Comparison of ENCODE assay signal across 25 cellular contexts in the genomic region with DNA sequence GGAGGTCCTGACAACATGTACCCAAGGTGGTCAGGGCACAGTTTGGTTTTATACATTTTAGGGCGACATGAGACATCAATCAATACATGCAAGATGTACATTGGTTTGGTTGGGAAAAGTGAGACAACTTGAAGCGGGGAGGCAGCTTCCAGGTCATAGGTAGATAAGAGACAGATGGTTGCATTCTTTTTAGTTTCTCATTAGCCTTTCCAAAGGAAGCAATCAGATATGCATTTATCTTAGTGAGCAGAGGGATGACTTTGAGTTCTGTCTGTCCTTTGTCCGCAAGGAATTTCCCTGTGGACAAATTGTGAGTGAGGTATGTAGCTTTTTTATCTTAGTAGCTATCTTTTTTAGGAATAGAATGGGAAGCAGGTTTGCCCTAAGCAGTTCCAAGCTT. TPM values are rescaled to one million over a fixed set of nuclear protein-coding genes. Genes with fewer than 3 reads are reported as not detected.
DNase-seq lines count a peak whose midpoint lies in the region; ATAC-seq, FAIRE-seq and TF ChIP-seq lines count a peak whose summit lies in the region.
"Had no signal": no experiment of that assay in that cellular context is flagged by ENCODE, and none has a peak within 500 bp of the region (broad histone marks: within the 10 kb centered on the region; RNA-seq: fewer than 3 reads in every experiment).

No MANE protein-coding gene starts in this region.

- WGBS in K562 (ENCODE audit: insufficient coverage, low coverage, missing lambda C conversion rate), result 20% methylated on average over 3 of the region's 3 CpGs

- H3K9ac ChIP-seq in K562 (ENCODE audit: insufficient read depth in 1 of 2, low read depth in 2 of 2, low read length in 2 of 2) (no peak overlapping the region), PC-3 (ENCODE audit: low read length) (no peak overlapping the region)
- H3K9ac ChIP-seq: BLaER1 treated with 17β-estradiol and CSF1 and Interleukin-3, amounts not matched to agents 10 nM and 100 nM had no signal

- in situ Hi-C loops in K562 (cut with MboI), result no loop called here

- POLR2A ChIA-PET in Caco-2 (lab: Charles Lee) (no interaction called here), K562 (lab: Yijun Ruan, JAX) (interaction anchor here (1.2 to 7.6 kb wide), 2 partner anchors 10 to 11 kb away, joined by 4 to 36 read pairs; a partner anchor contains a TSS), PC-3 (lab: Charles Lee; ENCODE audit: unreplicated experiment) (no interaction called here)

- no peaks in the 10 kb centered on the region for H4K20me1 ChIP-seq in K562 (replicated peaks; ENCODE audit: control insufficient read depth, insufficient read depth, low read length)
- no peaks in the 10 kb centered on the region for H4K20me1 ChIP-seq in PC-3 (ENCODE audit: low read length)
- H4K20me1 ChIP-seq: BLaER1 treated with 17β-estradiol and CSF1 and Interleukin-3, amounts not matched to agents 10 nM and 100 nM had no signal

- intact Hi-C loops in Caco-2 (cut with micrococcal nuclease; ENCODE audit: unreplicated experiment), result no loop called here
- intact Hi-C loops in K562 (cut with micrococcal nuclease), result no loop called here
- intact Hi-C loops in dendritic cell treated with granulocyte-macrophage colony-stimulating factor and Interleukin-4, amounts not matched to agents 40 ng/mL and 50 ng/mL, for 4 days (cut with micrococcal nuclease), result no loop called here
- intact Hi-C loops in activated CD4-positive, alpha-beta T cell treated with anti-CD3 and anti-CD28 coated beads, Interleukin-2, amount 10 ng/mL, durations not matched to agents 24 days and 14 days (cut with micrococcal nuclease), result no loop called here
- intact Hi-C loops in PC-3 (cut with micrococcal nuclease), result no loop called here

- H3K4me3 Mint-ChIP-seq in Caco-2 (ENCODE audit: unreplicated experiment) (no peak overlapping the region), nephron progenitor cell (no peak overlapping the region), mesothelial cell of epicardium (no peak overlapping the region)
- H3K4me3 Mint-ChIP-seq in dendritic cell treated with granulocyte-macrophage colony-stimulating factor and Interleukin-4, amounts not matched to agents 40 ng/mL and 50 ng/mL, for 4 days, result no peak overlapping the region
- no peak overlapping the region for H3K4me3 Mint-ChIP-seq in activated CD4-positive, alpha-beta T cell treated with anti-CD3 and anti-CD28 coated beads, Interleukin-2, amount 10 ng/mL, durations not matched to agents 24 days and 14 days
- H3K4me3 Mint-ChIP-seq: B cell; CD4-positive, alpha-beta T cell; CD8-positive, alpha-beta T cell had no signal

- BruUV-seq in Caco-2 (replicated peaks; lab: Mats Ljungman, UMichigan) (no TSS peak), K562 (replicated peaks; lab: Mats Ljungman, UMichigan) (no TSS peak), PC-3 (replicated peaks; lab: Mats Ljungman, UMichigan) (no TSS peak)

- no peaks in the 10 kb centered on the region for H3K36me3 ChIP-seq in Caco-2 (ENCODE audit: control insufficient read depth, insufficient read depth, low read length)
- H3K36me3 ChIP-seq in K562 (ENCODE audit: control insufficient read depth, insufficient read depth, low read length), result no peaks in the 10 kb centered on the region
- H3K36me3 ChIP-seq in PC-3 (ENCODE audit: low read depth, low read length), result no peaks in the 10 kb centered on the region
- H3K36me3 ChIP-seq: BLaER1 treated with 17β-estradiol and CSF1 and Interleukin-3, amounts not matched to agents 10 nM and 100 nM had no signal

- H3K27me3 Mint-ChIP-seq in Caco-2 (ENCODE audit: insufficient read depth, unreplicated experiment) (no peaks in the 10 kb centered on the region), nephron progenitor cell (ENCODE audit: low read depth, poor library complexity) (peaks cover 2% of the 10 kb centered on the region), mesothelial cell of epicardium (ENCODE audit: low read depth) (no peaks in the 10 kb centered on the region)
- no peaks in the 10 kb centered on the region for H3K27me3 Mint-ChIP-seq in dendritic cell treated with granulocyte-macrophage colony-stimulating factor and Interleukin-4, amounts not matched to agents 40 ng/mL and 50 ng/mL, for 4 days
- H3K27me3 Mint-ChIP-seq in activated CD4-positive, alpha-beta T cell treated with anti-CD3 and anti-CD28 coated beads, Interleukin-2, amount 10 ng/mL, durations not matched to agents 24 days and 14 days, result peaks cover 6% of the 10 kb centered on the region
- H3K27me3 Mint-ChIP-seq: B cell; CD4-positive, alpha-beta T cell had no signal

- TF ChIP-seq CTCF in Caco-2 (IDR thresholded peaks at IDR 0.05; ENCODE audit: insufficient read depth in 1 of 2, low read depth in 1 of 2, low read length in 1 of 2, severe bottlenecking in 1 of 2, unreplicated experiment in 1 of 2) (no peak), K562 (IDR thresholded peaks at IDR 0.05 in 2 of 3, conservative IDR thresholded peaks at IDR 0.05 in 1 of 3; ENCODE audit: insufficient read depth in 2 of 3, low read depth in 1 of 3, low read length in 3 of 3) (no peak), nephron progenitor cell (IDR thresholded peaks at IDR 0.05) (no peak), mesothelial cell of epicardium (IDR thresholded peaks at IDR 0.05; ENCODE audit: unreplicated experiment) (no peak), PC-3 (conservative IDR thresholded peaks at IDR 0.05; ENCODE audit: low read depth, low read length) (no peak)

- TF ChIP-seq POLR2A in K562 (conservative IDR thresholded peaks at IDR 0.05), result no peak

- TF ChIP-seq EP300 in K562 (IDR thresholded peaks at IDR 0.05; ENCODE audit: low read length), result peak; percentile 57

- peak overlapping the region; percentile 29; the same call in 1 of the 3 replicates for H3K27ac ChIP-seq in K562 (ENCODE audit: extremely low read depth, low read depth, low read length)
- H3K27ac ChIP-seq in PC-3 (ENCODE audit: low read length), result no peak overlapping the region
- H3K27ac ChIP-seq: 22Rv1; A549; BLaER1 treated with 17β-estradiol and CSF1 and Interleukin-3, amounts not matched to agents 10 nM and 100 nM; C4-2B had no signal

- DNase-seq in Caco-2 (no peak), K562 (ENCODE audit: extremely low read depth in 1 of 4, low spot score in 3 of 4) (no peak), nephron progenitor cell (no peak), activated gamma-delta T cell (lab: John Stamatoyannopoulos, UW) (no peak), mesothelial cell of epicardium (ENCODE audit: low spot score in 2 of 2, unreplicated experiment in 2 of 2) (no peak), PC-3 (no peak)
- no peak for DNase-seq in activated CD4-positive, alpha-beta T cell treated with anti-CD3 and anti-CD28 coated beads, Interleukin-2, amount 10 ng/mL, durations not matched to agents 24 days and 14 days
- DNase-seq: AML-193; CD4-positive, alpha-beta T cell; CD8-positive, alpha-beta T cell; DMS 273 treated with DMSO at 0.1 percent for 48 hours; DMS153; DMS79; DND-41; EL; GDM1 had no signal

- no peaks in the 10 kb centered on the region for H3F3A ChIP-seq in PC-3 (ENCODE audit: low read length, unreplicated experiment)

- ATAC-seq in K562 (no peak), PC-3 (no peak)
- ATAC-seq: A549; CD8-positive, alpha-beta T cell; GM12878 had no signal

- CTCF ChIA-PET in Caco-2 (lab: Charles Lee) (no interaction called here), K562 (lab: Yijun Ruan, JAX; ENCODE audit: low intra/inter-chr PET ratio) (interaction anchor here (0.7 kb wide), 1 partner anchor 66 kb away, joined by 3 read pairs; no protein-coding TSS in a partner anchor), PC-3 (lab: Charles Lee) (no interaction called here)

- H3K4me1 Mint-ChIP-seq in Caco-2 (ENCODE audit: low read depth, unreplicated experiment) (peaks cover 14% of the 10 kb centered on the region), nephron progenitor cell (peaks cover 7% of the 10 kb centered on the region), mesothelial cell of epicardium (peaks cover 5% of the 10 kb centered on the region)
- peaks cover 22% of the 10 kb centered on the region for H3K4me1 Mint-ChIP-seq in dendritic cell treated with granulocyte-macrophage colony-stimulating factor and Interleukin-4, amounts not matched to agents 40 ng/mL and 50 ng/mL, for 4 days (ENCODE audit: low read depth)
- no peaks in the 10 kb centered on the region for H3K4me1 Mint-ChIP-seq in activated CD4-positive, alpha-beta T cell treated with anti-CD3 and anti-CD28 coated beads, Interleukin-2, amount 10 ng/mL, durations not matched to agents 24 days and 14 days
- H3K4me1 Mint-ChIP-seq: B cell had no signal

- peak overlapping the region; percentile 76; the same call in 1 of the 2 replicates for H2AFZ ChIP-seq in K562 (ENCODE audit: low read depth, low read length)
- no peak overlapping the region for H2AFZ ChIP-seq in PC-3 (ENCODE audit: low read length)

- no peaks in the 10 kb centered on the region for H3K36me3 Mint-ChIP-seq in Caco-2 (ENCODE audit: insufficient read depth, unreplicated experiment)
- no peaks in the 10 kb centered on the region for H3K36me3 Mint-ChIP-seq in dendritic cell treated with granulocyte-macrophage colony-stimulating factor and Interleukin-4, amounts not matched to agents 40 ng/mL and 50 ng/mL, for 4 days (ENCODE audit: low read depth)
- H3K36me3 Mint-ChIP-seq in nephron progenitor cell (ENCODE audit: low read depth), result no peaks in the 10 kb centered on the region
- no peaks in the 10 kb centered on the region for H3K36me3 Mint-ChIP-seq in mesothelial cell of epicardium
- H3K36me3 Mint-ChIP-seq in activated CD4-positive, alpha-beta T cell treated with anti-CD3 and anti-CD28 coated beads, Interleukin-2, amount 10 ng/mL, durations not matched to agents 24 days and 14 days (ENCODE audit: low read depth), result no peaks in the 10 kb centered on the region
- H3K36me3 Mint-ChIP-seq: CD8-positive, alpha-beta T cell had no signal

- H3K4me2 ChIP-seq in K562 (ENCODE audit: insufficient read depth, low read length) (peak overlapping the region; percentile 39; the same call in 1 of the 2 replicates), PC-3 (ENCODE audit: low read length) (no peak overlapping the region)
- H3K4me2 ChIP-seq: A549 had no signal

- H3K9me2 ChIP-seq in PC-3 (replicated peaks; ENCODE audit: low read length), result no peaks in the 10 kb centered on the region

- H3K9me3 ChIP-seq in Caco-2, result no peaks in the 10 kb centered on the region
- peaks cover 7% of the 10 kb centered on the region; the same call in 1 of the 2 replicates for H3K9me3 ChIP-seq in K562 (replicated peaks; ENCODE audit: control insufficient read depth, insufficient read depth, low read depth, low read length)
- no peaks in the 10 kb centered on the region for H3K9me3 ChIP-seq in PC-3 (ENCODE audit: low read length)
- H3K9me3 ChIP-seq: BLaER1 treated with 17β-estradiol and CSF1 and Interleukin-3, amounts not matched to agents 10 nM and 100 nM had no signal

- TF ChIP-seq RAD21 in K562 (CRISPR knock-in tag; conservative IDR thresholded peaks at IDR 0.05 in 1 of 2, IDR thresholded peaks at IDR 0.05 in 1 of 2), result no peak

- no peaks in the 10 kb centered on the region for H3K79me2 ChIP-seq in K562 (ENCODE audit: control insufficient read depth, insufficient read depth, low read length)
- no peaks in the 10 kb centered on the region for H3K79me2 ChIP-seq in PC-3 (ENCODE audit: low read length)

- no peaks in the 10 kb centered on the region for H3K9me3 Mint-ChIP-seq in Caco-2 (ENCODE audit: unreplicated experiment)
- no peaks in the 10 kb centered on the region for H3K9me3 Mint-ChIP-seq in dendritic cell treated with granulocyte-macrophage colony-stimulating factor and Interleukin-4, amounts not matched to agents 40 ng/mL and 50 ng/mL, for 4 days
- no peaks in the 10 kb centered on the region for H3K9me3 Mint-ChIP-seq in nephron progenitor cell
- H3K9me3 Mint-ChIP-seq in mesothelial cell of epicardium, result peaks cover 7% of the 10 kb centered on the region
- H3K9me3 Mint-ChIP-seq in activated CD4-positive, alpha-beta T cell treated with anti-CD3 and anti-CD28 coated beads, Interleukin-2, amount 10 ng/mL, durations not matched to agents 24 days and 14 days, result no peaks in the 10 kb centered on the region
- H3K9me3 Mint-ChIP-seq: CD4-positive, alpha-beta T cell; CD8-positive, alpha-beta T cell had no signal

- H3K4me3 ChIP-seq in Caco-2 (ENCODE audit: low read depth, low read length) (no peak overlapping the region), K562 (no peak overlapping the region), PC-3 (ENCODE audit: low read length) (no peak overlapping the region)
- H3K4me3 ChIP-seq: A549; BLaER1 treated with 17β-estradiol and CSF1 and Interleukin-3, amounts not matched to agents 10 nM and 100 nM; GM12878 had no signal

- no peak for FAIRE-seq in K562 (lab: Jason Lieb, UNC)
- FAIRE-seq: A549, GM12878, GM12892, GM18507 had no signal

- peaks cover 15% of the 10 kb centered on the region for H3K4me1 ChIP-seq in Caco-2
- H3K4me1 ChIP-seq in K562 (replicated peaks in 1 of 2; ENCODE audit: control insufficient read depth in 2 of 2, insufficient read depth in 2 of 2, low read length in 2 of 2), result peaks cover 4 to 16% of the 10 kb centered on the region in 2 experiments; a peak in 3 of 5 replicates
- no peaks in the 10 kb centered on the region for H3K4me1 ChIP-seq in PC-3 (ENCODE audit: insufficient read depth, low read length)

- H3K27me3 ChIP-seq in Caco-2 (replicated peaks; ENCODE audit: control insufficient read depth, insufficient read depth, low read length) (no peaks in the 10 kb centered on the region), K562 (ENCODE audit: control insufficient read depth in 2 of 2, insufficient read depth in 2 of 2, low read length in 2 of 2) (no peaks in the 10 kb centered on the region), PC-3 (ENCODE audit: low read length) (no peaks in the 10 kb centered on the region)
- H3K27me3 ChIP-seq: BLaER1 treated with 17β-estradiol and CSF1 and Interleukin-3, amounts not matched to agents 10 nM and 100 nM had no signal

- H3K27ac Mint-ChIP-seq in Caco-2 (ENCODE audit: unreplicated experiment) (peak overlapping the region; percentile 69), nephron progenitor cell (peak overlapping the region; percentile 64), mesothelial cell of epicardium (no peak overlapping the region)
- H3K27ac Mint-ChIP-seq in dendritic cell treated with granulocyte-macrophage colony-stimulating factor and Interleukin-4, amounts not matched to agents 40 ng/mL and 50 ng/mL, for 4 days, result peak overlapping the region; percentile 47
- no peak overlapping the region for H3K27ac Mint-ChIP-seq in activated CD4-positive, alpha-beta T cell treated with anti-CD3 and anti-CD28 coated beads, Interleukin-2, amount 10 ng/mL, durations not matched to agents 24 days and 14 days
- H3K27ac Mint-ChIP-seq: B cell; CD4-positive, alpha-beta T cell; CD8-positive, alpha-beta T cell had no signal

- H3K9me1 ChIP-seq in K562 (ENCODE audit: control insufficient read depth, insufficient read depth, low read length), result no peaks in the 10 kb centered on the region

RNA-seq across cellular contexts. Expression of a gene that starts 10.5 kb away (rescaled TPM):
- total RNA-seq in Caco-2 (2022), result 34.3 and 36.1 TPM in 2 replicates
- total RNA-seq in K562 (2011; cell fraction: chromatin; rRNA removed; ENCODE audit: low replicate concordance), result 242 and 282 TPM in 2 replicates
- 217 and 228 TPM in 2 replicates for total RNA-seq in K562 (2011; cell fraction: nucleolus; rRNA removed)
- total RNA-seq in K562 (2011; cell fraction: nucleoplasm; rRNA removed), result 127 and 197 TPM in 2 replicates
- 63.4 and 67.7 TPM in 2 replicates for total RNA-seq in K562 (2014; rRNA removed)
- total RNA-seq in K562 (2014; rRNA removed; fragmentation: Illumina TruSeq; extraction: Trizol), result 43.4 and 45.3 TPM in 2 replicates
- 57.6 and 58.3 TPM in 2 replicates for total RNA-seq in K562 (2015; rRNA removed; fragmentation: Illumina TruSeq; extraction: Trizol)
- 53.4 and 56.1 TPM in 2 replicates for total RNA-seq in K562 (2021)
- polyA plus RNA-seq in K562 (2011; rRNA removed), result 28.2 and 32.1 TPM in 2 replicates
- 25.2 and 25.5 TPM in 2 replicates for polyA plus RNA-seq in K562 (2011; cell fraction: cytosol; rRNA removed)
- polyA plus RNA-seq in K562 (2011; cell fraction: nucleus; rRNA removed), result 67.3 and 94.0 TPM in 2 replicates
- 11.9 and 12.9 TPM in 2 replicates for polyA plus RNA-seq in K562 (2012)
- polyA plus RNA-seq in K562 (2014; fragmentation: Illumina TruSeq; extraction: Trizol), result 16.9 and 17.1 TPM in 2 replicates
- polyA plus RNA-seq in K562 (2014; fragmentation: Nextera tagmentation; extraction: Ambion mirVana), result 1 to 10 TPM; 2.4 to 4.7 TPM
- 25.2 and 29.1 TPM in 2 replicates for polyA plus RNA-seq in K562 (2014; rRNA removed)
- polyA minus RNA-seq in K562 (2011; rRNA and poly(A)+ RNA removed), result 164 and 169 TPM in 2 replicates
- 57.9 and 59.4 TPM in 2 replicates for polyA minus RNA-seq in K562 (2011; cell fraction: cytosol; rRNA and poly(A)+ RNA removed)
- 287 and 388 TPM in 2 replicates for polyA minus RNA-seq in K562 (2011; cell fraction: nucleus; rRNA and poly(A)+ RNA removed)
- total RNA-seq in mesothelial cell of epicardium, result 39.7 to 41.9 TPM (median 41.0 TPM) in 3 replicates
- 55.6 and 57.1 TPM in 2 replicates for total RNA-seq in activated CD4-positive, alpha-beta T cell treated with anti-CD3 and anti-CD28 coated beads, Interleukin-2, amount 10 ng/mL, durations not matched to agents 24 days and 14 days
- 41.3 and 47.0 TPM in 2 replicates for total RNA-seq in PC-3 (2014; rRNA removed)

Comparison
In these comparisons a context has a peak if more than half of its experiments do, and no peak if none do; other contexts are left out.
1. H3K27ac Mint-ChIP-seq: peak in Caco-2 (single experiment), dendritic cell treated with granulocyte-macrophage colony-stimulating factor and Interleukin-4, amounts not matched to agents 40 ng/mL and 50 ng/mL, for 4 days (single experiment) and nephron progenitor cell (single experiment); none in mesothelial cell of epicardium (single experiment) and activated CD4-positive, alpha-beta T cell treated with anti-CD3 and anti-CD28 coated beads, Interleukin-2, amount 10 ng/mL, durations not matched to agents 24 days and 14 days (single experiment).